Comparison of ENCODE assay signal across 7 cellular contexts in genomic region chr12:27733052-27733656, GRCh38. TPM values are rescaled to one million over a fixed set of nuclear protein-coding genes. Genes with fewer than 3 reads are reported as not detected.
A peak's percentile ranks its signal among the peaks of the same experiment; 100 is the strongest.
DNase-seq lines count a peak whose midpoint lies in the region; FAIRE-seq and TF ChIP-seq lines count a peak whose summit lies in the region.

No MANE protein-coding gene starts in this region.

- DNase-seq in H4 (ENCODE audit: low spot score) (peak; percentile 8), NCI-H1694 (lab: John Stamatoyannopoulos, UW) (peak; percentile 71), fibroblast of the conjunctiva (ENCODE audit: low read depth) (peak; percentile 35), sigmoid colon (no peak), occipital lobe (lab: John Stamatoyannopoulos, UW) (no peak)
- DNase-seq in activated CD4-positive, alpha-beta T cell treated with anti-CD3 and anti-CD28 coated beads, Interleukin-2, amount 50 U/mL, for 1 hour, result peak; percentile 37

- H3K27me3 ChIP-seq in sigmoid colon, result no peaks in the 10 kb centered on the region

- FAIRE-seq in G401.6 (lab: Jason Lieb, UNC), result peak; percentile 90

- no peaks in the 10 kb centered on the region for H3K4me1 ChIP-seq in sigmoid colon

- WGBS in sigmoid colon, 2 donors, result 32 to 55% methylated on average over 3 of the region's 3 CpGs

- peaks cover 0 to 74% (median 4%) of the 10 kb centered on the region in 4 donors for H3K36me3 ChIP-seq in sigmoid colon

- no peak overlapping the region for H3K4me3 ChIP-seq in sigmoid colon

- no peak overlapping the region for H3K27ac ChIP-seq in sigmoid colon

- peak; percentile 53 to 75 (median 71) for TF ChIP-seq CTCF in sigmoid colon (IDR thresholded peaks at IDR 0.05)

- no peaks in the 10 kb centered on the region for H3K9me3 ChIP-seq in sigmoid colon

- no peak for TF ChIP-seq POLR2A in sigmoid colon (IDR thresholded peaks at IDR 0.05)

- intact Hi-C loops in sigmoid colon (cut with DNase I), result loop anchor here (1.0 to 10.0 kb wide), 3 partner anchors 88 to 1142 kb away; no protein-coding TSS in a partner anchor

- no peak for TF ChIP-seq EP300 in sigmoid colon (IDR thresholded peaks at IDR 0.05)

RNA-seq across cellular contexts. Expression of gene MRPS35, which starts 22.5 kb away (rescaled TPM):
- 105 TPM in 2 replicates for total RNA-seq in H4 (2014; rRNA removed; shearing (Covaris generic))
- total RNA-seq in sigmoid colon (10 to 100 TPM; 34.3 to 53.5 (median 46.9) TPM), occipital lobe (81.9 TPM)
- polyA plus RNA-seq in sigmoid colon, result 10 to 100 TPM; 62.5 to 98.3 (median 64.9) TPM

RNA-seq across cellular contexts. Expression of gene REP15, which starts 36.9 kb away (rescaled TPM):
- 0.25 TPM in 1 of 2 replicates, not detected in the other for total RNA-seq in H4 (2014; rRNA removed; shearing (Covaris generic))
- 1 to 10 TPM in 2 of 4 donors, under 1 TPM in 2; 0.54 to 1.7 (median 0.95) TPM for total RNA-seq in sigmoid colon
- 100 to 1,000 TPM in 2 of 3 donors, 10 to 100 TPM in 1; 33.4 to 251 (median 187) TPM for polyA plus RNA-seq in sigmoid colon
- total RNA-seq in occipital lobe, result 3.0 TPM

RNA-seq across cellular contexts. Expression of gene KLHL42, which starts 46.9 kb away (rescaled TPM):
- total RNA-seq in H4 (2014; rRNA removed; shearing (Covaris generic)), result 5.0 and 7.4 TPM in 2 replicates
- total RNA-seq in sigmoid colon (10 to 100 TPM; 60.7 to 78.1 (median 65.6) TPM), occipital lobe (77.8 TPM)
- 10 to 100 TPM in 1 of 3 donors, 1 to 10 TPM in 2; 3.6 to 11.1 (median 7.2) TPM for polyA plus RNA-seq in sigmoid colon

RNA-seq across cellular contexts. Expression of gene MANSC4, which starts 46.9 kb away (rescaled TPM):
- not detected in 2 replicates for total RNA-seq in H4 (2014; rRNA removed; shearing (Covaris generic))
- not detected for total RNA-seq in sigmoid colon
- polyA plus RNA-seq in sigmoid colon, result not detected
- 0.47 TPM for total RNA-seq in occipital lobe

Comparison
In these comparisons a context has a peak if more than half of its experiments do, and no peak if none do; other contexts are left out.
1. DNase-seq: peak in H4 (single experiment), NCI-H1694 (single experiment), activated CD4-positive, alpha-beta T cell treated with anti-CD3 and anti-CD28 coated beads, Interleukin-2, amount 50 U/mL, for 1 hour (single experiment) and fibroblast of the conjunctiva (single experiment); none in sigmoid colon (single experiment) and occipital lobe (single experiment).